In genomic region chr12:117000316-117000715, GRCh38 we compare ENCODE assay signal across 31 cellular contexts.
DNase-seq lines count a peak whose midpoint lies in the region; ATAC-seq, FAIRE-seq and TF ChIP-seq lines count a peak whose summit lies in the region.
"Had no signal": no experiment of that assay in that cellular context is flagged by ENCODE, and none has a peak within 500 bp of the region (broad histone marks: within the 10 kb centered on the region; RNA-seq: fewer than 3 reads in every experiment).

No MANE protein-coding gene starts in this region.

- POLR2A ChIA-PET in HepG2 (lab: Yijun Ruan, JAX): no interaction called here
- POLR2A ChIA-PET in H1 (lab: Charles Lee; ENCODE audit: partially characterized antibody): interaction anchor here (1.2 to 3.1 kb wide), 3 partner anchors 11 to 182 kb away, joined by 3 to 11 read pairs (median 4); no protein-coding TSS in a partner anchor

- no peak overlapping the region for H2AK5ac ChIP-seq in H1 (ENCODE audit: low read depth, low read length)

- peaks cover 2% of the 10 kb centered on the region for H3K79me1 ChIP-seq in H1 (ENCODE audit: low read depth, low read length)

- H3K14ac ChIP-seq in H1 (ENCODE audit: insufficient read length): no peak overlapping the region

- ATAC-seq in HepG2 (no peak), right lobe of liver (no peak)
- ATAC-seq: A549; activated CD4-positive, CD25-positive, alpha-beta regulatory T cell treated with anti-CD3 and anti-CD28 coated beads, Interleukin-2, amount 50 U/mL, for 24 hours; activated T-cell treated with anti-CD3 and anti-CD28 coated beads, Interleukin-2, amount 50 U/mL, for 72 hours; naive thymus-derived CD8-positive, alpha-beta T cell; sciatic nerve had no signal

- H2BK120ac ChIP-seq in H1 (replicated peaks; ENCODE audit: low read depth, low read length): no peak overlapping the region

- no peaks in the 10 kb centered on the region for H3K4me1 ChIP-seq in HepG2 (ENCODE audit: insufficient read depth, low read length)
- H3K4me1 ChIP-seq in right lobe of liver: no peaks in the 10 kb centered on the region
- H3K4me1 ChIP-seq in H1 (replicated peaks in 1 of 4; ENCODE audit: control insufficient read depth in 3 of 4, insufficient read depth in 4 of 4, low read length in 3 of 4): peaks cover 0 to 24% (median 2%) of the 10 kb centered on the region in 4 experiments; a peak in 3 of 7 replicates
- H3K4me1 ChIP-seq in mammary epithelial cell (ENCODE audit: insufficient read depth, low read length): no peaks in the 10 kb centered on the region
- H3K4me1 ChIP-seq: A549, prostate gland, SJCRH30, thyroid gland had no signal

- H3K23ac ChIP-seq in H1 (ENCODE audit: insufficient read length): no peak overlapping the region

- H3K27ac ChIP-seq in HepG2 (ENCODE audit: extremely low read length, insufficient read depth, low read length): no peak overlapping the region
- H3K27ac ChIP-seq in right lobe of liver: no peak overlapping the region
- H3K27ac ChIP-seq in H1 (ENCODE audit: low read depth, low read length): no peak overlapping the region
- no peak overlapping the region for H3K27ac ChIP-seq in mammary epithelial cell (ENCODE audit: insufficient read depth, low read depth, low read length)
- H3K27ac ChIP-seq: A549, HL-60, KMS-11, prostate gland, SJCRH30, thyroid gland, uterus had no signal

- H3K79me2 ChIP-seq in HepG2 (ENCODE audit: insufficient read depth, low read length) (no peaks in the 10 kb centered on the region), H1 (ENCODE audit: control insufficient read depth in 1 of 2, insufficient read depth in 2 of 2, low read length in 2 of 2) (no peaks in the 10 kb centered on the region), mammary epithelial cell (ENCODE audit: insufficient read depth, low read length) (no peaks in the 10 kb centered on the region)

- TF ChIP-seq CTCF in HepG2 (CRISPR knock-in tag; IDR thresholded peaks at IDR 0.05) (no peak), right lobe of liver (IDR thresholded peaks at IDR 0.05) (no peak), H1 (IDR thresholded peaks at IDR 0.05; ENCODE audit: control extremely low read depth in 1 of 3, insufficient read depth in 1 of 3, low read depth in 1 of 3, low read length in 3 of 3) (no peak), mammary epithelial cell (conservative IDR thresholded peaks at IDR 0.05 in 1 of 2, IDR thresholded peaks at IDR 0.05 in 1 of 2; ENCODE audit: extremely low read depth in 1 of 2, insufficient read depth in 1 of 2, low read depth in 1 of 2, low read length in 2 of 2) (no peak)

- no peak overlapping the region for H3K9ac ChIP-seq in HepG2 (ENCODE audit: insufficient read depth, low read depth, low read length)
- H3K9ac ChIP-seq in H1 (replicated peaks in 1 of 4; ENCODE audit: extremely low read depth in 1 of 4, low read depth in 3 of 4, low read length in 3 of 4): no peak overlapping the region
- H3K9ac ChIP-seq in mammary epithelial cell (ENCODE audit: insufficient read depth, low read length): no peak overlapping the region
- H3K9ac ChIP-seq: KMS-11 had no signal

- TF ChIP-seq POLR2A in HepG2 (IDR thresholded peaks at IDR 0.05; ENCODE audit: insufficient read depth in 1 of 2, low read depth in 2 of 2, low read length in 2 of 2) (no peak), right lobe of liver (IDR thresholded peaks at IDR 0.05) (no peak), H1 (IDR thresholded peaks at IDR 0.05; ENCODE audit: control extremely low read depth in 1 of 2, low read depth in 2 of 2, low read length in 2 of 2) (no peak)

- H4K91ac ChIP-seq in H1 (replicated peaks; ENCODE audit: insufficient read length, low read length): no peak overlapping the region

- FAIRE-seq in HepG2 (lab: Jason Lieb, UNC): no peak
- FAIRE-seq in H1 (lab: Jason Lieb, UNC): peak; percentile 65
- FAIRE-seq: A549, GM12891 had no signal

- dilution Hi-C loops in mammary epithelial cell (cut with HindIII; ENCODE audit: low sequenced_read_pairs): no loop called here

- no peak overlapping the region for H2BK15ac ChIP-seq in H1 (ENCODE audit: low read length)

- no peak overlapping the region for H3K56ac ChIP-seq in H1 (replicated peaks; ENCODE audit: insufficient read length, low read depth, low read length)

- no peak overlapping the region for H2BK12ac ChIP-seq in H1 (ENCODE audit: low read depth, low read length)

- H3K23me2 ChIP-seq in H1 (ENCODE audit: low read depth, low read length): no peaks in the 10 kb centered on the region; the same call in 1 of the 2 replicates

- WGBS in HepG2 (ENCODE audit: low lambda C conversion rate): 95% methylated on average over 4 of the region's 5 CpGs
- 100% methylated on average over 3 of the region's 5 CpGs for WGBS in right lobe of liver (ENCODE audit: insufficient coverage, low coverage, low lambda C conversion rate, missing lambda C conversion rate)
- WGBS in H1 (ENCODE audit: extremely low coverage in 1 of 2, insufficient coverage in 1 of 2, insufficient read length in 1 of 2, insufficient replicate concordance in 2 of 2, low coverage in 1 of 2, low lambda C conversion rate in 2 of 2, missing lambda C conversion rate in 1 of 2), 2 experiments: 46% methylated on average over 5 of the region's 5 CpGs; no CpG with 5 or more reads in 1 of the 2 experiments
- WGBS in mammary epithelial cell (ENCODE audit: low coverage, missing lambda C conversion rate): 73% methylated on average over 5 of the region's 5 CpGs

- H3K4me3 ChIP-seq in HepG2 (replicated peaks in 1 of 3; ENCODE audit: insufficient read depth in 1 of 3, low read depth in 2 of 3, low read length in 3 of 3): no peak overlapping the region
- no peak overlapping the region for H3K4me3 ChIP-seq in right lobe of liver
- no peak overlapping the region for H3K4me3 ChIP-seq in H1 (ENCODE audit: extremely low read depth in 1 of 4, insufficient read depth in 2 of 4, low read depth in 3 of 4, low read length in 4 of 4)
- no peak overlapping the region for H3K4me3 ChIP-seq in mammary epithelial cell (replicated peaks in 1 of 3; ENCODE audit: insufficient read depth in 1 of 3, low read depth in 2 of 3, low read length in 3 of 3)
- H3K4me3 ChIP-seq: A549, prostate gland, SJCRH30, thyroid gland, uterus had no signal

- CTCF ChIA-PET in HepG2 (lab: Yijun Ruan, JAX; ENCODE audit: low intra/inter-chr PET ratio, low total read pairs): no interaction called here
- CTCF ChIA-PET in H1 (lab: Charles Lee; ENCODE audit: partially characterized antibody): interaction anchor here (0.5 to 2.5 kb wide), 11 partner anchors 9 to 400 kb away, joined by 3 to 14 read pairs (median 3); no protein-coding TSS in a partner anchor
- CTCF ChIA-PET in mammary epithelial cell (lab: Charles Lee; ENCODE audit: low non-redundant PET): no interaction called here

- intact Hi-C loops in HepG2 (cut with micrococcal nuclease; ENCODE audit: unreplicated experiment) (no loop called here), right lobe of liver (cut with DNase I) (no loop called here), mammary epithelial cell (cut with micrococcal nuclease) (no loop called here)

- H3K36me3 ChIP-seq in HepG2 (replicated peaks in 1 of 2; ENCODE audit: control insufficient read depth in 1 of 2, insufficient read depth in 2 of 2, low read length in 2 of 2) (peaks cover 5 to 6% of the 10 kb centered on the region in 2 experiments; a peak in 3 of 5 replicates), right lobe of liver (peaks cover 0 to 5% (median under 1%) of the 10 kb centered on the region in 4 donors), H1 (ENCODE audit: control insufficient read depth in 2 of 4, insufficient read depth in 4 of 4, low read length in 3 of 4) (no peaks in the 10 kb centered on the region; a peak in 1 of 8 replicates), mammary epithelial cell (ENCODE audit: insufficient read depth, low read length) (no peaks in the 10 kb centered on the region)
- H3K36me3 ChIP-seq: prostate gland, SJCRH30, uterus had no signal

- H3K27me3 ChIP-seq in HepG2 (ENCODE audit: control insufficient read depth in 1 of 2, insufficient read depth in 2 of 2, low read length in 2 of 2): no peaks in the 10 kb centered on the region
- H3K27me3 ChIP-seq in right lobe of liver: no peaks in the 10 kb centered on the region
- no peaks in the 10 kb centered on the region for H3K27me3 ChIP-seq in H1 (replicated peaks in 1 of 4; ENCODE audit: control insufficient read depth in 3 of 4, extremely low read depth in 1 of 4, insufficient read depth in 3 of 4, low read length in 3 of 4)
- H3K27me3 ChIP-seq in mammary epithelial cell (ENCODE audit: insufficient read depth, low read length): no peaks in the 10 kb centered on the region
- H3K27me3 ChIP-seq: SJCRH30, thyroid gland, uterus had no signal

- H2AFZ ChIP-seq in HepG2 (ENCODE audit: low read length) (no peak overlapping the region), H1 (ENCODE audit: low read length) (no peak overlapping the region), mammary epithelial cell (ENCODE audit: low read depth, low read length) (no peak overlapping the region)

- DNase-seq in HepG2 (ENCODE audit: low spot score): no peak
- DNase-seq in right lobe of liver: no peak
- peak; percentile 58 for DNase-seq in NAMALWA (ENCODE audit: low spot score)
- no peak for DNase-seq in H1 (ENCODE audit: low read depth in 1 of 2, low spot score in 2 of 2)
- DNase-seq in mammary epithelial cell: no peak
- DNase-seq in NCI-H524 (lab: John Stamatoyannopoulos, UW): no peak
- DNase-seq in GOT3 (lab: John Stamatoyannopoulos, UW): no peak
- no peak for DNase-seq in activated CD4-positive, CD25-positive, alpha-beta regulatory T cell (lab: John Stamatoyannopoulos, UW)
- DNase-seq: activated CD4-positive, alpha-beta memory T cell treated with anti-CD3 and anti-CD28 coated beads for 36 hours; activated T-cell treated with anti-CD3 and anti-CD28 coated beads, Interleukin-2, amount 50 U/mL, for 72 hours; CD4-positive, alpha-beta T cell; central memory CD4-positive, alpha-beta T cell; EL; MV-4-11; naive thymus-derived CD8-positive, alpha-beta T cell; NCI-H1436 treated with DMSO at 0.1 percent for 48 hours; NCI-H2107; NCI-H748 treated with DMSO at 0.1 percent for 48 hours; nucleus accumbens; SJCRH30; stimulated activated CD4-positive, alpha-beta T cell treated with anti-CD3 and anti-CD28 coated beads, Interleukin-12 subunit alpha, Interleukin-12 subunit beta, amount 100 ng/mL, for 4 hours; stimulated activated CD4-positive, alpha-beta T cell treated with anti-CD3 and anti-CD28 coated beads, Interleukin-2, amount 100 ng/mL, for 48 hours; thyroid gland; uterus had no signal

- H4K5ac ChIP-seq in H1 (ENCODE audit: insufficient read length, low read depth, low read length): no peak overlapping the region

- H3K4me2 ChIP-seq in HepG2 (ENCODE audit: low read depth, low read length): no peak overlapping the region
- peak overlapping the region in 1 of 2 experiments; percentile 7; a peak in 1 of 4 replicates for H3K4me2 ChIP-seq in H1 (ENCODE audit: insufficient read depth in 1 of 2, low read depth in 2 of 2, low read length in 2 of 2)
- no peak overlapping the region for H3K4me2 ChIP-seq in mammary epithelial cell (ENCODE audit: insufficient read depth, low read depth, low read length)
- H3K4me2 ChIP-seq: A549, KMS-11 had no signal

- no peak overlapping the region for H3K18ac ChIP-seq in H1 (ENCODE audit: extremely low read depth, low read length)

- no peak overlapping the region for H2BK20ac ChIP-seq in H1 (ENCODE audit: low read length)

- no peak overlapping the region for H4K8ac ChIP-seq in H1 (ENCODE audit: extremely low read depth, insufficient read depth, low read length)

- H2BK5ac ChIP-seq in H1 (ENCODE audit: low read depth, low read length): no peak overlapping the region

- BruUV-seq in HepG2 (replicated peaks; lab: Mats Ljungman, UMichigan) (no TSS peak), mammary epithelial cell (replicated peaks; lab: Mats Ljungman, UMichigan) (no TSS peak)

- TF ChIP-seq RAD21 in HepG2 (CRISPR knock-in tag; IDR thresholded peaks at IDR 0.05): no peak
- TF ChIP-seq RAD21 in H1 (IDR thresholded peaks at IDR 0.05 in 1 of 2, conservative IDR thresholded peaks at IDR 0.05 in 1 of 2; ENCODE audit: low read depth in 2 of 2, low read length in 2 of 2): no peak

- TF ChIP-seq EP300 in HepG2 (IDR thresholded peaks at IDR 0.05; ENCODE audit: low read depth in 2 of 2, low read length in 2 of 2) (no peak), HepG2 (CRISPR knock-in tag; IDR thresholded peaks at IDR 0.05; ENCODE audit: borderline replicate concordance) (no peak), H1 (IDR thresholded peaks at IDR 0.05; ENCODE audit: borderline replicate concordance in 1 of 2, low read depth in 2 of 2, low read length in 2 of 2) (no peak)

- H4K20me1 ChIP-seq in HepG2 (ENCODE audit: insufficient read depth, low read length): no peaks in the 10 kb centered on the region
- H4K20me1 ChIP-seq in H1 (replicated peaks in 1 of 2; ENCODE audit: control insufficient read depth in 1 of 2, insufficient read depth in 2 of 2, low read length in 2 of 2): peaks cover 0 to 2% of the 10 kb centered on the region in 2 experiments
- no peaks in the 10 kb centered on the region for H4K20me1 ChIP-seq in mammary epithelial cell (ENCODE audit: insufficient read depth, low read length)

- H3K9me3 ChIP-seq in HepG2 (ENCODE audit: low read length) (no peaks in the 10 kb centered on the region), right lobe of liver (no peaks in the 10 kb centered on the region), H1 (ENCODE audit: insufficient read depth in 2 of 2, low read depth in 1 of 2, low read length in 1 of 2) (no peaks in the 10 kb centered on the region), mammary epithelial cell (replicated peaks; ENCODE audit: insufficient read depth, low read length) (no peaks in the 10 kb centered on the region)
- H3K9me3 ChIP-seq: A549, prostate gland, SJCRH30, thyroid gland, uterus had no signal

- in situ Hi-C loops in HepG2 (cut with HindIII; ENCODE audit: extremely low pct_ligation_motif_present, low pct_unique_long_range_greater_than_20kb) (no loop called here), mammary epithelial cell (cut with MboI; ENCODE audit: low sequenced_read_pairs in 2 of 2) (no loop called here)

- no peak overlapping the region for H3K4ac ChIP-seq in H1 (replicated peaks; ENCODE audit: insufficient read length, low read depth, low read length)
